9 cellular contexts compared by ENCODE assay signal in the genomic region with DNA sequence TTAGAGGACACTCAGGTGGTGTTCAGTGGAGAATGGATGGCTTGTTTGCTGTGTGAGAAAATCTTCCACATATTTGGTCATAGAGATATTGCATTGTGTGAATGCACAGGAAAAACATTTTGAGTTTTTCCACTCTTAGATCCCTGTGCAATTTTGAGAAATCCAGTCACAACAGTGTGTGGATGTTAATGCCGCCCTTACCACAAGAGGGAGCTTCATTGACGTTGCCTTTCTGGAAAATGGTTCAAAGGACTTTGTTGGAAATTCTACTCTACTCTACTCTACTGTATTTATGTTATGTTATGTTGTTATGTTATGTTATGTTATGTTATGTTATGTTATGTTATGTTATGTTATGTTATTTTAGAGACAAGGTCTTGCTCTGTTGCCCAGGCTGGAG. TPM values are rescaled to one million over a fixed set of nuclear protein-coding genes. Genes with fewer than 3 reads are reported as not detected.
DNase-seq lines count a peak whose midpoint lies in the region; ATAC-seq and TF ChIP-seq lines count a peak whose summit lies in the region.
"Had no signal": no experiment of that assay in that cellular context is flagged by ENCODE, and none has a peak within 500 bp of the region (broad histone marks: within the 10 kb centered on the region; RNA-seq: fewer than 3 reads in every experiment).

No MANE protein-coding gene starts in this region.

- H3K9me3 ChIP-seq in cardiac muscle cell (ENCODE audit: low read depth) = no peaks in the 10 kb centered on the region
- peaks cover 3% of the 10 kb centered on the region for H3K9me3 ChIP-seq in RWPE2 (ENCODE audit: severe bottlenecking)
- peaks cover 0 to 29% (median 6%) of the 10 kb centered on the region in 3 donors for H3K9me3 ChIP-seq in tibial artery

- TF ChIP-seq CTCF in cardiac muscle cell (IDR thresholded peaks at IDR 0.05; ENCODE audit: low read depth, low read length) (peak; percentile 37), RWPE2 (IDR thresholded peaks at IDR 0.05; ENCODE audit: poor library complexity, severe bottlenecking) (peak; percentile 62), tibial artery (IDR thresholded peaks at IDR 0.05) (peak; percentile 37 to 39)

- H3K27me3 ChIP-seq in cardiac muscle cell (no peaks in the 10 kb centered on the region), RWPE2 (ENCODE audit: insufficient read depth, poor library complexity, severe bottlenecking) (no peaks in the 10 kb centered on the region), tibial artery (no peaks in the 10 kb centered on the region)

- H3K27ac ChIP-seq in cardiac muscle cell = no peak overlapping the region
- H3K27ac ChIP-seq in RWPE2 (ENCODE audit: poor library complexity, severe bottlenecking) = no peak overlapping the region
- H3K27ac ChIP-seq in tibial artery = no peak overlapping the region

- H3K4me3 ChIP-seq in cardiac muscle cell (no peak overlapping the region), RWPE2 (ENCODE audit: severe bottlenecking) (no peak overlapping the region), tibial artery (no peak overlapping the region)

- intact Hi-C loops in left ventricle myocardium superior (cut with micrococcal nuclease) (no loop called here), tibial artery (cut with DNase I; ENCODE audit: low total_unique reads) (no loop called here), sciatic nerve (cut with DNase I) (no loop called here)

- H3K36me3 ChIP-seq in cardiac muscle cell (no peaks in the 10 kb centered on the region), RWPE2 (ENCODE audit: low read depth) (peaks cover 5% of the 10 kb centered on the region), tibial artery (peaks cover under 1 to 9% (median 5%) of the 10 kb centered on the region in 3 donors)

- DNase-seq in cardiac muscle cell (ENCODE audit: low read depth in 1 of 2, low spot score in 1 of 2) (peak; percentile 20 to 24), left ventricle myocardium superior (no peak), RWPE2 (ENCODE audit: low spot score) (no peak), germinal center (ENCODE audit: low spot score) (peak; percentile 30), tibial artery (no peak), sciatic nerve (ENCODE audit: low spot score) (no peak), activated gamma-delta T cell treated with Interleukin-2 at 50 U/mL for 16 hours (no peak), C1 segment of cervical spinal cord (lab: John Stamatoyannopoulos, UW) (no peak)
- DNase-seq: EL had no signal

- no peak for ATAC-seq in left ventricle myocardium superior
- ATAC-seq in RWPE2 (ENCODE audit: low read depth) = no peak
- ATAC-seq in sciatic nerve = no peak

- H3K4me1 ChIP-seq in cardiac muscle cell (ENCODE audit: low read depth) = no peaks in the 10 kb centered on the region
- no peaks in the 10 kb centered on the region for H3K4me1 ChIP-seq in RWPE2 (ENCODE audit: insufficient read depth, poor library complexity, severe bottlenecking)
- H3K4me1 ChIP-seq in tibial artery = no peaks in the 10 kb centered on the region

RNA-seq across cellular contexts. Expression of a gene that starts 13.4 kb away (rescaled TPM):
- total RNA-seq in cardiac muscle cell = 6.2 and 7.2 TPM in 2 replicates
- 2.8 and 3.8 TPM in 2 replicates for polyA plus RNA-seq in cardiac muscle cell
- 1.8 TPM for total RNA-seq in left ventricle myocardium superior
- 4.3 TPM for total RNA-seq in sciatic nerve

RNA-seq across cellular contexts. Expression of a gene that starts 29.8 kb away (rescaled TPM):
- 11.5 and 20.6 TPM in 2 replicates for total RNA-seq in cardiac muscle cell
- polyA plus RNA-seq in cardiac muscle cell = 3.7 and 10.2 TPM in 2 replicates
- 2.9 TPM for total RNA-seq in left ventricle myocardium superior
- 7.3 TPM for total RNA-seq in sciatic nerve

RNA-seq across cellular contexts. Expression of a gene that starts 36.2 kb away (rescaled TPM):
- total RNA-seq in cardiac muscle cell (5.2 and 22.5 TPM in 2 replicates), left ventricle myocardium superior (5.0 TPM), sciatic nerve (15.8 TPM)
- polyA plus RNA-seq in cardiac muscle cell = 3.9 and 7.9 TPM in 2 replicates

Comparison
In these comparisons a context has a peak if more than half of its experiments do, and no peak if none do; other contexts are left out.
1. DNase-seq: peak in cardiac muscle cell (2 of 2) and germinal center (single experiment); none in left ventricle myocardium superior (single experiment), RWPE2 (single experiment), tibial artery (0 of 2), sciatic nerve (single experiment), activated gamma-delta T cell treated with Interleukin-2 at 50 U/mL for 16 hours (single experiment) and C1 segment of cervical spinal cord (0 of 14).
2. Peak in every context shown above with its lines, with median percentiles within 50 percentile points of each other: CTCF ChIP-seq.